In genomic region chr17:74461646-74462045, GRCh38 we compare ENCODE assay signal across 17 cellular contexts. TPM values are rescaled to one million over a fixed set of nuclear protein-coding genes. Genes with fewer than 3 reads are reported as not detected.
DNase-seq lines count a peak whose midpoint lies in the region; ATAC-seq and TF ChIP-seq lines count a peak whose summit lies in the region.
"Had no signal": no experiment of that assay in that cellular context is flagged by ENCODE, and none has a peak within 500 bp of the region (broad histone marks: within the 10 kb centered on the region; RNA-seq: fewer than 3 reads in every experiment).

No MANE protein-coding gene starts in this region.

- peak overlapping the region; percentile 68 for H3K27ac Mint-ChIP-seq in activated CD4-positive, alpha-beta memory T cell treated with anti-CD3 and anti-CD28 coated beads, Interleukin-2, amount 10 ng/mL, durations not matched to agents 7 days and 5 days
- no peak overlapping the region for H3K27ac Mint-ChIP-seq in activated CD4-positive, alpha-beta memory T cell treated with anti-CD3 and anti-CD28 coated beads for 36 hours
- H3K27ac Mint-ChIP-seq in CD8-positive, alpha-beta memory T cell = peak overlapping the region in 5 of 8 donors; percentile 48 to 89 (median 61)
- no peak overlapping the region for H3K27ac Mint-ChIP-seq in immature natural killer cell
- H3K27ac Mint-ChIP-seq: GM23338 had no signal

- peaks cover 31% of the 10 kb centered on the region for H3K4me1 Mint-ChIP-seq in activated CD4-positive, alpha-beta memory T cell treated with anti-CD3 and anti-CD28 coated beads, Interleukin-2, amount 10 ng/mL, durations not matched to agents 7 days and 5 days
- peaks cover 34% of the 10 kb centered on the region for H3K4me1 Mint-ChIP-seq in activated CD4-positive, alpha-beta memory T cell treated with anti-CD3 and anti-CD28 coated beads for 36 hours (ENCODE audit: low read depth)
- peaks cover 32 to 52% (median 40%) of the 10 kb centered on the region in 3 donors for H3K4me1 Mint-ChIP-seq in CD8-positive, alpha-beta memory T cell
- H3K4me1 Mint-ChIP-seq in immature natural killer cell = peaks cover 28 to 35% of the 10 kb centered on the region in 2 donors

- H3K4me1 ChIP-seq in heart right ventricle (peaks cover 3 to 50% (median 16%) of the 10 kb centered on the region in 9 donors), stomach (peaks cover 8 to 52% (median 18%) of the 10 kb centered on the region in 4 donors)
- H3K4me1 ChIP-seq in CD8-positive, alpha-beta memory T cell (ENCODE audit: insufficient read depth, low read length) = peaks cover 64% of the 10 kb centered on the region

- peaks cover 7% of the 10 kb centered on the region for H3K27me3 Mint-ChIP-seq in activated CD4-positive, alpha-beta memory T cell treated with anti-CD3 and anti-CD28 coated beads, Interleukin-2, amount 10 ng/mL, durations not matched to agents 7 days and 5 days
- H3K27me3 Mint-ChIP-seq in activated CD4-positive, alpha-beta memory T cell treated with anti-CD3 and anti-CD28 coated beads for 36 hours = no peaks in the 10 kb centered on the region
- H3K27me3 Mint-ChIP-seq in CD8-positive, alpha-beta memory T cell = peaks cover 0 to 4% of the 10 kb centered on the region in 2 donors
- peaks cover under 1 to 12% (median 8%) of the 10 kb centered on the region in 3 donors for H3K27me3 Mint-ChIP-seq in immature natural killer cell (ENCODE audit: low read depth in 3 of 3)

- H3K4me3 Mint-ChIP-seq in activated CD4-positive, alpha-beta memory T cell treated with anti-CD3 and anti-CD28 coated beads, Interleukin-2, amount 10 ng/mL, durations not matched to agents 7 days and 5 days = no peak overlapping the region
- H3K4me3 Mint-ChIP-seq in activated CD4-positive, alpha-beta memory T cell treated with anti-CD3 and anti-CD28 coated beads for 36 hours = no peak overlapping the region
- H3K4me3 Mint-ChIP-seq in CD8-positive, alpha-beta memory T cell = peak overlapping the region in 6 of 7 donors; percentile 17 to 77 (median 43)
- peak overlapping the region in 4 of 5 donors; percentile 33 to 68 (median 58) for H3K4me3 Mint-ChIP-seq in immature natural killer cell
- H3K4me3 Mint-ChIP-seq: GM23338 had no signal

- no peak for ATAC-seq in Right ventricle myocardium inferior
- ATAC-seq in heart right ventricle = no peak
- no peak for ATAC-seq in GM21717 (IDR thresholded peaks at IDR 0.05; ENCODE audit: unreplicated experiment)
- ATAC-seq: GM23338 had no signal

- POLR2A ChIA-PET in activated CD4-positive, alpha-beta memory T cell treated with anti-CD3 and anti-CD28 coated beads, Interleukin-2, amount 10 ng/mL, durations not matched to agents 7 days and 5 days (lab: Charles Lee) = no interaction called here
- POLR2A ChIA-PET in activated CD4-positive, alpha-beta memory T cell treated with anti-CD3 and anti-CD28 coated beads for 36 hours (lab: Charles Lee) = no interaction called here
- POLR2A ChIA-PET in CD8-positive, alpha-beta memory T cell (lab: Charles Lee) = no interaction called here

- intact Hi-C loops in activated CD4-positive, alpha-beta memory T cell treated with anti-CD3 and anti-CD28 coated beads for 36 hours (cut with micrococcal nuclease) = no loop called here
- intact Hi-C loops in Right ventricle myocardium inferior (cut with DNase I) = no loop called here
- intact Hi-C loops in heart right ventricle (cut with DNase I) = no loop called here
- intact Hi-C loops in stomach (cut with DNase I; ENCODE audit: low total_unique reads) = no loop called here

- peak overlapping the region in 1 of 10 donors; percentile 31 for H3K27ac ChIP-seq in heart right ventricle
- H3K27ac ChIP-seq in CD8-positive, alpha-beta memory T cell (ENCODE audit: low read depth, low read length) = no peak overlapping the region
- H3K27ac ChIP-seq in stomach = peak overlapping the region in 1 of 5 donors; percentile 81
- H3K27ac ChIP-seq: 22Rv1 had no signal

- DNase-seq in activated CD4-positive, alpha-beta memory T cell treated with anti-CD3 and anti-CD28 coated beads, Interleukin-2, amount 10 ng/mL, durations not matched to agents 7 days and 5 days = no peak
- no peak for DNase-seq in activated CD4-positive, alpha-beta memory T cell treated with anti-CD3 and anti-CD28 coated beads for 36 hours
- DNase-seq in Right ventricle myocardium inferior (ENCODE audit: missing footprints) = peak; percentile 39
- DNase-seq in heart right ventricle = no peak
- no peak for DNase-seq in CD8-positive, alpha-beta memory T cell
- no peak for DNase-seq in immature natural killer cell
- DNase-seq in stomach = no peak
- DNase-seq: Calu3, DMS 273 treated with DMSO at 0.1 percent for 48 hours, H7 had no signal

- TF ChIP-seq EP300 in stomach (IDR thresholded peaks at IDR 0.05) = no peak

- 81% methylated on average over 11 of the region's 11 CpGs for WGBS in heart right ventricle, 2 donors
- WGBS in stomach, 5 donors = 81 to 94% (median 87%) methylated on average over 11 of the region's 11 CpGs

- H3K36me3 Mint-ChIP-seq in activated CD4-positive, alpha-beta memory T cell treated with anti-CD3 and anti-CD28 coated beads, Interleukin-2, amount 10 ng/mL, durations not matched to agents 7 days and 5 days (ENCODE audit: low read depth) = peaks cover under 1% of the 10 kb centered on the region
- H3K36me3 Mint-ChIP-seq in activated CD4-positive, alpha-beta memory T cell treated with anti-CD3 and anti-CD28 coated beads for 36 hours = no peaks in the 10 kb centered on the region
- peaks cover 0 to 3% (median 0%) of the 10 kb centered on the region in 3 donors for H3K36me3 Mint-ChIP-seq in CD8-positive, alpha-beta memory T cell
- no peaks in the 10 kb centered on the region for H3K36me3 Mint-ChIP-seq in immature natural killer cell

- TF ChIP-seq POLR2A in stomach (IDR thresholded peaks at IDR 0.05) = no peak

- H3K4me3 ChIP-seq in heart right ventricle (no peak overlapping the region), stomach (no peak overlapping the region)
- H3K4me3 ChIP-seq in CD8-positive, alpha-beta memory T cell (ENCODE audit: low read length) = no peak overlapping the region
- H3K4me3 ChIP-seq: GM23338 had no signal

- no peak for TF ChIP-seq CTCF in heart right ventricle (IDR thresholded peaks at IDR 0.05)
- no peak for TF ChIP-seq CTCF in stomach (IDR thresholded peaks at IDR 0.05)

- no peaks in the 10 kb centered on the region for H3K9me3 Mint-ChIP-seq in activated CD4-positive, alpha-beta memory T cell treated with anti-CD3 and anti-CD28 coated beads, Interleukin-2, amount 10 ng/mL, durations not matched to agents 7 days and 5 days
- no peaks in the 10 kb centered on the region for H3K9me3 Mint-ChIP-seq in activated CD4-positive, alpha-beta memory T cell treated with anti-CD3 and anti-CD28 coated beads for 36 hours
- no peaks in the 10 kb centered on the region for H3K9me3 Mint-ChIP-seq in CD8-positive, alpha-beta memory T cell
- no peaks in the 10 kb centered on the region for H3K9me3 Mint-ChIP-seq in immature natural killer cell
- H3K9me3 Mint-ChIP-seq: GM23338 had no signal

- CTCF ChIA-PET in activated CD4-positive, alpha-beta memory T cell treated with anti-CD3 and anti-CD28 coated beads, Interleukin-2, amount 10 ng/mL, durations not matched to agents 7 days and 5 days (lab: Charles Lee) = interaction anchor here (0.9 to 11.8 kb wide), 3 partner anchors 83 to 94 kb away, joined by 3 to 128 read pairs (median 4); partner anchors contain the start of gene GPR142
- CTCF ChIA-PET in activated CD4-positive, alpha-beta memory T cell treated with anti-CD3 and anti-CD28 coated beads for 36 hours (lab: Charles Lee) = interaction anchor here (1.1 kb wide), 1 partner anchor 33 kb away, joined by 5 read pairs; no protein-coding TSS in a partner anchor
- CTCF ChIA-PET in CD8-positive, alpha-beta memory T cell (lab: Charles Lee) = interaction anchor here (1.0 kb wide), 1 partner anchor 10 kb away, joined by 3 read pairs; no protein-coding TSS in a partner anchor

- H3K9me3 ChIP-seq in heart right ventricle (no peaks in the 10 kb centered on the region), stomach (no peaks in the 10 kb centered on the region)
- no peaks in the 10 kb centered on the region for H3K9me3 ChIP-seq in CD8-positive, alpha-beta memory T cell (ENCODE audit: low read length)

- peaks cover 0 to 12% (median 7%) of the 10 kb centered on the region in 7 donors for H3K27me3 ChIP-seq in heart right ventricle
- H3K27me3 ChIP-seq in CD8-positive, alpha-beta memory T cell (ENCODE audit: insufficient read depth, low read length, poor library complexity, severe bottlenecking) = no peaks in the 10 kb centered on the region
- H3K27me3 ChIP-seq in stomach = peaks cover 0 to 9% (median 7%) of the 10 kb centered on the region in 3 donors

- H3K36me3 ChIP-seq in heart right ventricle (no peaks in the 10 kb centered on the region), stomach (no peaks in the 10 kb centered on the region)
- H3K36me3 ChIP-seq in CD8-positive, alpha-beta memory T cell (ENCODE audit: insufficient read depth, low read length) = no peaks in the 10 kb centered on the region

RNA-seq across cellular contexts. Expression of gene CD300A, which starts 4.8 kb away (rescaled TPM):
- 10 to 100 TPM; 69.5 to 74.2 TPM for total RNA-seq in activated CD4-positive, alpha-beta memory T cell treated with anti-CD3 and anti-CD28 coated beads, Interleukin-2, amount 10 ng/mL, durations not matched to agents 7 days and 5 days
- 10 to 100 TPM; 11.3 to 12.3 TPM for total RNA-seq in activated CD4-positive, alpha-beta memory T cell treated with anti-CD3 and anti-CD28 coated beads for 36 hours
- 2.4 TPM for total RNA-seq in Right ventricle myocardium inferior
- total RNA-seq in heart right ventricle = 10 to 100 TPM in 1 of 10 donors, 1 to 10 TPM in 4, under 1 TPM in 5; 0.38 to 13.1 (median 1.4) TPM
- polyA plus RNA-seq in heart right ventricle = 1 to 10 TPM in 1 of 2 donors, under 1 TPM in 1; 0.95 to 1.9 TPM
- 1 to 10 TPM; 3.1 to 3.8 TPM for total RNA-seq in CD8-positive, alpha-beta memory T cell
- polyA plus RNA-seq in CD8-positive, alpha-beta memory T cell = 121 TPM
- polyA plus RNA-seq in immature natural killer cell = 100 to 1,000 TPM; 357 to 514 (median 505) TPM
- total RNA-seq in stomach = 1 to 10 TPM in 3 of 5 donors, not detected in 2; 3.1 to 8.0 (median 5.3) TPM
- 1 to 10 TPM; 1.8 to 4.7 (median 2.7) TPM for polyA plus RNA-seq in stomach
- total RNA-seq: A673, Daoy, HT1080 had no signal
- polyA plus RNA-seq: BJ had no signal

RNA-seq across cellular contexts. Expression of gene GPRC5C, which starts 29.8 kb away (rescaled TPM):
- total RNA-seq in activated CD4-positive, alpha-beta memory T cell treated with anti-CD3 and anti-CD28 coated beads, Interleukin-2, amount 10 ng/mL, durations not matched to agents 7 days and 5 days = 1 to 10 TPM in 1 of 2 experiments, under 1 TPM in 1; 0.68 to 1.2 TPM
- total RNA-seq in activated CD4-positive, alpha-beta memory T cell treated with anti-CD3 and anti-CD28 coated beads for 36 hours = under 1 TPM; 0.40 to 0.41 TPM
- total RNA-seq in Right ventricle myocardium inferior (37.2 TPM), heart right ventricle (10 to 100 TPM; 28.0 to 41.0 (median 32.5) TPM), stomach (100 to 1,000 TPM in 4 of 5 donors, 10 to 100 TPM in 1; 66.5 to 321 (median 141) TPM)
- polyA plus RNA-seq in heart right ventricle (10 to 100 TPM; 29.5 to 38.2 TPM), immature natural killer cell (1 to 10 TPM in 1 of 3 donors, under 1 TPM in 1, not detected in 1; 0.89 to 3.2 TPM), stomach (100 to 1,000 TPM in 2 of 3 donors, 10 to 100 TPM in 1; 84.5 to 145 (median 117) TPM)
- total RNA-seq in CD8-positive, alpha-beta memory T cell = under 1 TPM in 1 of 2 experiments, not detected in 1; 0.27 TPM
- polyA plus RNA-seq in CD8-positive, alpha-beta memory T cell = not detected
- total RNA-seq: A673, HT1080 had no signal

Comparison
In these comparisons a context has a peak if more than half of its experiments do, and no peak if none do; other contexts are left out.
1. H3K27ac Mint-ChIP-seq: peak in activated CD4-positive, alpha-beta memory T cell treated with anti-CD3 and anti-CD28 coated beads, Interleukin-2, amount 10 ng/mL, durations not matched to agents 7 days and 5 days (single experiment) and CD8-positive, alpha-beta memory T cell (5 of 8); none in activated CD4-positive, alpha-beta memory T cell treated with anti-CD3 and anti-CD28 coated beads for 36 hours (single experiment) and immature natural killer cell (0 of 6).
2. RNA of gene CD300A, which starts 4.8 kb away (total RNA-seq): 69.5 to 74.2 TPM in activated CD4-positive, alpha-beta memory T cell treated with anti-CD3 and anti-CD28 coated beads, Interleukin-2, amount 10 ng/mL, durations not matched to agents 7 days and 5 days; 11.3 to 12.3 TPM in activated CD4-positive, alpha-beta memory T cell treated with anti-CD3 and anti-CD28 coated beads for 36 hours, 3.1 to 3.8 TPM in CD8-positive, alpha-beta memory T cell, 3.1 to 8.0 TPM in stomach, 2.4 TPM in Right ventricle myocardium inferior (single experiment) and 0.38 to 13.1 TPM in heart right ventricle; every median in the first group is over 4 times any median in the second.
3. H3K4me3 Mint-ChIP-seq: peak in CD8-positive, alpha-beta memory T cell (6 of 7) and immature natural killer cell (4 of 5); none in activated CD4-positive, alpha-beta memory T cell treated with anti-CD3 and anti-CD28 coated beads, Interleukin-2, amount 10 ng/mL, durations not matched to agents 7 days and 5 days (single experiment) and activated CD4-positive, alpha-beta memory T cell treated with anti-CD3 and anti-CD28 coated beads for 36 hours (single experiment).
4. RNA of gene GPRC5C, which starts 29.8 kb away (total RNA-seq): 66.5 to 321 TPM in stomach, 37.2 TPM in Right ventricle myocardium inferior (single experiment) and 28.0 to 41.0 TPM in heart right ventricle; 0.68 to 1.2 TPM in activated CD4-positive, alpha-beta memory T cell treated with anti-CD3 and anti-CD28 coated beads, Interleukin-2, amount 10 ng/mL, durations not matched to agents 7 days and 5 days, 0.40 to 0.41 TPM in activated CD4-positive, alpha-beta memory T cell treated with anti-CD3 and anti-CD28 coated beads for 36 hours and 0.27 TPM in CD8-positive, alpha-beta memory T cell; every median in the first group is over 10 times any median in the second.